ENCODE assay signal across 1 cellular context in genomic region chr2:26080925-26081324, GRCh38.
TF ChIP-seq lines count a peak whose summit lies in the region.

No MANE protein-coding gene starts in this region.

TF ChIP-seq in K562, 482 proteins besides CTCF, POLR2A, EP300 and RAD21:
- TF ChIP-seq ZEB2 (IDR thresholded peaks at IDR 0.05) (0 out of 2 replicates have a peak, but pooled peaks have one; percentile 22), CBX3 (IDR thresholded peaks at IDR 0.05; ENCODE audit: borderline replicate concordance in 1 of 2, low read length in 2 of 2) (peak in 1 of 2 experiments; percentile 89; a peak in 1 of 3 replicates), CHAMP1 (IDR thresholded peaks at IDR 0.05) (0 out of 2 replicates have a peak, but pooled peaks have one; percentile 38), ZNF280A (IDR thresholded peaks at IDR 0.05; ENCODE audit: low read depth, partially characterized antibody) (peak; percentile 95), TRIM24 (IDR thresholded peaks at IDR 0.05) (peak; percentile 41 to 81; a peak in 3 of 4 replicates), ZNF431 (CRISPR knock-in tag; IDR thresholded peaks at IDR 0.05) (peak; percentile 100), CBX5 (IDR thresholded peaks at IDR 0.05; ENCODE audit: borderline replicate concordance, low read depth) (peak; percentile 62; the same call in 1 of the 2 replicates), TRIM28 (IDR thresholded peaks at IDR 0.05) (peak; percentile 75), CC2D1A (IDR thresholded peaks at IDR 0.05) (peak; percentile 42; the same call in 1 of the 2 replicates)
